Comparison of ENCODE assay signal across 9 cellular contexts in genomic region chr3:13549513-13550256, GRCh38. TPM values are rescaled to one million over a fixed set of nuclear protein-coding genes. Genes with fewer than 3 reads are reported as not detected.
A peak's percentile ranks its signal among the peaks of the same experiment; 100 is the strongest.
DNase-seq lines count a peak whose midpoint lies in the region; ATAC-seq and TF ChIP-seq lines count a peak whose summit lies in the region.
"Had no signal": no experiment of that assay in that cellular context is flagged by ENCODE, and none has a peak within 500 bp of the region (broad histone marks: within the 10 kb centered on the region; RNA-seq: fewer than 3 reads in every experiment).

No MANE protein-coding gene starts in this region.

- POLR2A ChIA-PET in naive thymus-derived CD8-positive, alpha-beta T cell (lab: Charles Lee): interaction anchor here (0.8 to 2.4 kb wide), 3 partner anchors 10 to 14 kb away, joined by 3 to 7 read pairs (median 5); no protein-coding TSS in a partner anchor

- no peak overlapping the region for H3K27ac Mint-ChIP-seq in dendritic cell treated with granulocyte-macrophage colony-stimulating factor and Interleukin-4, amounts not matched to agents 40 ng/mL and 50 ng/mL, for 4 days
- peak overlapping the region; percentile 53 to 97 (median 82) for H3K27ac Mint-ChIP-seq in naive thymus-derived CD8-positive, alpha-beta T cell

- H3K4me1 Mint-ChIP-seq in dendritic cell treated with granulocyte-macrophage colony-stimulating factor and Interleukin-4, amounts not matched to agents 40 ng/mL and 50 ng/mL, for 4 days (ENCODE audit: low read depth): peaks cover 6% of the 10 kb centered on the region
- peaks cover 42 to 82% (median 65%) of the 10 kb centered on the region in 4 donors for H3K4me1 Mint-ChIP-seq in naive thymus-derived CD8-positive, alpha-beta T cell

- TF ChIP-seq EP300 in ovary (IDR thresholded peaks at IDR 0.05): no peak

- H3K27me3 ChIP-seq in vagina (no peaks in the 10 kb centered on the region), ovary (no peaks in the 10 kb centered on the region)

- H3K4me1 ChIP-seq in vagina (peaks cover 63% of the 10 kb centered on the region), ovary (ENCODE audit: insufficient read depth) (peaks cover 3% of the 10 kb centered on the region)

- intact Hi-C loops in Right ventricle myocardium superior (cut with DNase I): no loop called here
- intact Hi-C loops in cardiac septum (cut with DNase I): no loop called here
- intact Hi-C loops in dendritic cell treated with granulocyte-macrophage colony-stimulating factor and Interleukin-4, amounts not matched to agents 40 ng/mL and 50 ng/mL, for 4 days (cut with micrococcal nuclease): no loop called here
- intact Hi-C loops in vagina (cut with DNase I): no loop called here
- intact Hi-C loops in ovary (cut with DNase I): no loop called here

- H3K4me3 ChIP-seq in vagina (peak overlapping the region; percentile 65 to 73), ovary (no peak overlapping the region)

- TF ChIP-seq POLR2A in vagina (IDR thresholded peaks at IDR 0.05) (no peak), ovary (IDR thresholded peaks at IDR 0.05) (no peak)

- H3K9me3 Mint-ChIP-seq in dendritic cell treated with granulocyte-macrophage colony-stimulating factor and Interleukin-4, amounts not matched to agents 40 ng/mL and 50 ng/mL, for 4 days: no peaks in the 10 kb centered on the region
- H3K9me3 Mint-ChIP-seq in naive thymus-derived CD8-positive, alpha-beta T cell: no peaks in the 10 kb centered on the region

- H3K4me3 Mint-ChIP-seq in dendritic cell treated with granulocyte-macrophage colony-stimulating factor and Interleukin-4, amounts not matched to agents 40 ng/mL and 50 ng/mL, for 4 days: peak overlapping the region; percentile 33
- peak overlapping the region; percentile 76 to 97 (median 90) for H3K4me3 Mint-ChIP-seq in naive thymus-derived CD8-positive, alpha-beta T cell

- H3K27me3 Mint-ChIP-seq in dendritic cell treated with granulocyte-macrophage colony-stimulating factor and Interleukin-4, amounts not matched to agents 40 ng/mL and 50 ng/mL, for 4 days: peaks cover 44% of the 10 kb centered on the region
- H3K27me3 Mint-ChIP-seq in naive thymus-derived CD8-positive, alpha-beta T cell: peaks cover 8 to 31% (median 16%) of the 10 kb centered on the region in 5 donors

- no peaks in the 10 kb centered on the region for H3K36me3 Mint-ChIP-seq in dendritic cell treated with granulocyte-macrophage colony-stimulating factor and Interleukin-4, amounts not matched to agents 40 ng/mL and 50 ng/mL, for 4 days (ENCODE audit: low read depth)
- no peaks in the 10 kb centered on the region for H3K36me3 Mint-ChIP-seq in naive thymus-derived CD8-positive, alpha-beta T cell

- no peak for ATAC-seq in Right ventricle myocardium superior (ENCODE audit: poor library complexity)
- ATAC-seq in naive thymus-derived CD8-positive, alpha-beta T cell: peak; percentile 70 to 83
- no peak for ATAC-seq in GM21515 (IDR thresholded peaks at IDR 0.05; ENCODE audit: unreplicated experiment)
- no peak for ATAC-seq in HG03354 (IDR thresholded peaks at IDR 0.05; ENCODE audit: poor library complexity, severe bottlenecking, unreplicated experiment)

- H3K36me3 ChIP-seq in vagina (no peaks in the 10 kb centered on the region), ovary (no peaks in the 10 kb centered on the region)

- H3K27ac ChIP-seq in vagina (peak overlapping the region; percentile 93), ovary (no peak overlapping the region)

- H3K9me3 ChIP-seq in vagina (no peaks in the 10 kb centered on the region), ovary (no peaks in the 10 kb centered on the region)

- 68 to 75% (median 74%) methylated on average over 21 of the region's 21 CpGs for WGBS in ovary, 3 donors

- TF ChIP-seq CTCF in vagina (IDR thresholded peaks at IDR 0.05) (no peak), ovary (IDR thresholded peaks at IDR 0.05) (no peak)

- DNase-seq in Right ventricle myocardium superior (peak; percentile 60), cardiac septum (ENCODE audit: low spot score) (no peak), vagina (ENCODE audit: extremely low spot score in 2 of 2) (no peak), ovary (no peak)
- peak; percentile 16 to 88 (median 62) for DNase-seq in naive thymus-derived CD8-positive, alpha-beta T cell

RNA-seq across cellular contexts. Expression of gene FBLN2, which starts 0.8 kb away (rescaled TPM):
- total RNA-seq in Right ventricle myocardium superior (69.7 TPM), cardiac septum (64.6 TPM), vagina (94.3 TPM), ovary (10 to 100 TPM in 2 of 7 donors, 1 to 10 TPM in 5; 4.0 to 18.2 (median 7.3) TPM)
- 1 to 10 TPM; 6.3 to 9.5 TPM for total RNA-seq in naive thymus-derived CD8-positive, alpha-beta T cell
- 10 to 100 TPM; 15.8 to 33.7 (median 20.3) TPM for polyA plus RNA-seq in naive thymus-derived CD8-positive, alpha-beta T cell
- 10 to 100 TPM in 1 of 2 donors, 1 to 10 TPM in 1; 8.6 to 10.8 TPM for polyA plus RNA-seq in ovary
- total RNA-seq: OCI-LY7 had no signal

Comparison
In these comparisons a context has a peak if more than half of its experiments do, and no peak if none do; other contexts are left out.
1. DNase-seq: peak in Right ventricle myocardium superior (single experiment) and naive thymus-derived CD8-positive, alpha-beta T cell (10 of 10); none in cardiac septum (single experiment), vagina (0 of 2) and ovary (0 of 5).
2. ATAC-seq: peak in naive thymus-derived CD8-positive, alpha-beta T cell (2 of 2); none in Right ventricle myocardium superior (single experiment), GM21515 (single experiment) and HG03354 (single experiment).